12 cellular contexts compared by ENCODE assay signal in the genomic region with DNA sequence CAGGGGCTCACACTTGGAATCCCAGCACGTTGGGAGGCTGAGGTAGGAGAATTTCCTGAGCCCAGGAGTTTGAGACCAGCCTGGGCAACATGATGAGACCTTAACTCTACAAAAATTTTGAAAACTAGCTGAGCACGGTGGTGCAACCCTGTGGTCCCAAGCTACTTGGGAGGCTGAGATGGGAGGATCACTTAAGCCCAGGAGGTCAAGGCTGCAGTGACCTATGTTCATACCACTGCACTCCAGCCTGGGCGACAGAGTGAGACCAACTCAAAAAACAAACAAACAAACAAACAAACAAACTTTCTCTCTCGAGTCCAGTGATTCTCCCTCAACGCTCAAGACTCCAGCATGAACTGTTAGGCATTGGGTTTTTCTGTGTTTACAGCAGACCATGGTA.
"Had no signal": no experiment of that assay in that cellular context is flagged by ENCODE, and none has a peak within 500 bp of the region (broad histone marks: within the 10 kb centered on the region; RNA-seq: fewer than 3 reads in every experiment).

No MANE protein-coding gene starts in this region.

- H3K27ac ChIP-seq: esophagus muscularis mucosa, hepatocyte, transverse colon had no signal

- H3K4me3 Mint-ChIP-seq: activated naive CD8-positive, alpha-beta T cell had no signal

- H3K27ac Mint-ChIP-seq: activated naive CD8-positive, alpha-beta T cell had no signal

- H3K27me3 Mint-ChIP-seq: activated naive CD8-positive, alpha-beta T cell had no signal

- DNase-seq: activated effector memory CD4-positive, alpha-beta T cell treated with Interleukin-2 at 50 U/mL for 16 hours; amygdala; islet precursor cell; midbrain; nucleus accumbens; stimulated activated CD4-positive, alpha-beta T cell treated with anti-CD3 and anti-CD28 coated beads, Interleukin-15, amount 100 ng/mL, for 24 hours; stimulated activated CD4-positive, alpha-beta T cell treated with anti-CD3 and anti-CD28 coated beads, Interleukin-4, amount 100 ng/mL, for 24 hours; stimulated activated naive CD4-positive, alpha-beta T cell; transverse colon had no signal
